ENCODE assay signal across 19 cellular contexts in the genomic region with DNA sequence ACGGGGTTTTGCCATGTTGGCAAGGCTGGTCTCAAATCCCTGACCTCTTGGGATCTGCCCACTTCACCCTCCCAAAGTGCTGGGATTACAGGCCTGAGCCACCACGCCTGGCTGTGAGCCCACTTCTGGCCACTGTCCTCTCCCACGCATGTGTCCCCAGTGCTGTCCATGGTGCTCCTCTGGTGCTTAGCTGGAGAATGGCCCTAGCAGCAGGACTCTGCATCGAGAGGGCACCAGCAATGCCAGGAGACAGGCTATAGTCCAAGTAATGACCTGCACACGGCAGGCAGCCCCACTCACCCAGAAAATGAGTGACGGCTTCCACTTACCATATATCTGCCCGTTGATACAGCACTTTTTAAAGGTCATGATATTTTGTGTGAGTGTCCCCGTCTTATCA.
"Had no signal": no experiment of that assay in that cellular context is flagged by ENCODE, and none has a peak within 500 bp of the region (broad histone marks: within the 10 kb centered on the region; RNA-seq: fewer than 3 reads in every experiment).

No MANE protein-coding gene starts in this region.

- H3K9me3 ChIP-seq: body of pancreas, left lung, pancreas, thyroid gland had no signal

- H3K36me3 ChIP-seq: cardiac muscle cell had no signal

- H3K27ac ChIP-seq: body of pancreas, cardiac muscle cell, epithelial cell of prostate, left lung, pancreas, thyroid gland had no signal

- FAIRE-seq: pancreas had no signal

- H3K4me3 ChIP-seq: body of pancreas, cardiac muscle cell, left lung, pancreas, smooth muscle cell, thyroid gland had no signal

- H3K27me3 ChIP-seq: body of pancreas, cardiac muscle cell, left lung, pancreas, thyroid gland had no signal

- H3K4me2 ChIP-seq: smooth muscle cell had no signal

- ATAC-seq: activated T-cell treated with anti-CD3 and anti-CD28 coated beads, Interleukin-2, amount 50 U/mL, for 72 hours; body of pancreas; left lung; pancreas; sciatic nerve; T-helper 17 cell had no signal

- DNase-seq: activated CD4-positive, alpha-beta memory T cell treated with anti-CD3 and anti-CD28 coated beads for 36 hours; activated CD4-positive, alpha-beta T cell treated with anti-CD3 and anti-CD28 coated beads for 48 hours; activated effector memory CD4-positive, alpha-beta T cell treated with Interleukin-2 at 50 U/mL for 16 hours; activated naive CD4-positive, alpha-beta T cell treated with anti-CD3 and anti-CD28 coated beads, Interleukin-2, amount 10 ng/mL, durations not matched to agents 7 days and 5 days; activated T-cell treated with anti-CD3 and anti-CD28 coated beads, Interleukin-2, amount 50 U/mL, for 72 hours; body of pancreas; immature natural killer cell; kidney glomerular epithelial cell; left lung; nephron progenitor cell; pancreas; stimulated activated CD4-positive, alpha-beta T cell treated with anti-CD3 and anti-CD28 coated beads, Interleukin-15, amount 100 ng/mL, for 24 hours; stimulated activated naive CD4-positive, alpha-beta T cell treated with Interleukin-2 at 50 U/mL for 16 hours; T-helper 17 cell; thyroid gland had no signal

- H3K4me1 ChIP-seq: left lung, thyroid gland had no signal
